Comparison of ENCODE assay signal across 8 cellular contexts in genomic region chr17:42537156-42537805, GRCh38. TPM values are rescaled to one million over a fixed set of nuclear protein-coding genes. Genes with fewer than 3 reads are reported as not detected.
DNase-seq lines count a peak whose midpoint lies in the region; ATAC-seq, FAIRE-seq and TF ChIP-seq lines count a peak whose summit lies in the region.

No MANE protein-coding gene starts in this region.

- H3K27ac ChIP-seq in A549 (peak overlapping the region; percentile 93 to 97), KOPT-K1 (ENCODE audit: low read depth, low read length, poor library complexity, severe bottlenecking) (peak overlapping the region; percentile 57), muscle layer of colon (ENCODE audit: low read depth, low read length) (peak overlapping the region; percentile 92)

- no peak for TF ChIP-seq CTCF in A549 (IDR thresholded peaks at IDR 0.05)

- WGBS in A549 (ENCODE audit: missing lambda C conversion rate): 86% methylated on average over 30 of the region's 31 CpGs

- CTCF ChIA-PET in A549 (lab: Yijun Ruan, JAX): interaction anchor here (1.1 to 6.8 kb wide), 7 partner anchors 10 to 226 kb away, joined by 3 to 42 read pairs (median 4); no protein-coding TSS in a partner anchor

- POLR2A ChIA-PET in A549 (lab: Yijun Ruan, JAX): interaction anchor here (0.7 to 2.1 kb wide), 3 partner anchors 11 to 283 kb away, joined by 3 to 22 read pairs (median 7); no protein-coding TSS in a partner anchor

- no peak for DNase-seq in A549 (ENCODE audit: low read depth in 1 of 2, low spot score in 1 of 2)
- no peak for DNase-seq in putamen (ENCODE audit: low spot score)
- DNase-seq in NCI-H526 treated with DMSO at 0.1 percent for 48 hours (lab: John Stamatoyannopoulos, UW): no peak
- no peak for DNase-seq in DMS 273 (lab: John Stamatoyannopoulos, UW; ENCODE audit: unreplicated experiment)

- peaks cover 50% of the 10 kb centered on the region for H3K4me1 Mint-ChIP-seq in dendritic cell treated with granulocyte-macrophage colony-stimulating factor and Interleukin-4, amounts not matched to agents 40 ng/mL and 50 ng/mL, for 4 days (ENCODE audit: low read depth)

- intact Hi-C loops in dendritic cell treated with granulocyte-macrophage colony-stimulating factor and Interleukin-4, amounts not matched to agents 40 ng/mL and 50 ng/mL, for 4 days (cut with micrococcal nuclease): no loop called here

- peak overlapping the region; percentile 93 for H3K27ac Mint-ChIP-seq in dendritic cell treated with granulocyte-macrophage colony-stimulating factor and Interleukin-4, amounts not matched to agents 40 ng/mL and 50 ng/mL, for 4 days

- no peaks in the 10 kb centered on the region for H3K27me3 ChIP-seq in muscle layer of colon (ENCODE audit: control insufficient read depth in 1 of 2, insufficient read depth in 2 of 2, low read length in 2 of 2)

- no peak for TF ChIP-seq EP300 in A549 (IDR thresholded peaks at IDR 0.05)

- H3K9ac ChIP-seq in muscle layer of colon (ENCODE audit: low read length): peak overlapping the region; percentile 54

- H3K9me3 ChIP-seq in A549 (no peaks in the 10 kb centered on the region), KOPT-K1 (ENCODE audit: insufficient read depth, low read length, poor library complexity, severe bottlenecking) (no peaks in the 10 kb centered on the region), muscle layer of colon (ENCODE audit: low read length) (no peaks in the 10 kb centered on the region)

- peaks cover 68% of the 10 kb centered on the region for H3K36me3 Mint-ChIP-seq in dendritic cell treated with granulocyte-macrophage colony-stimulating factor and Interleukin-4, amounts not matched to agents 40 ng/mL and 50 ng/mL, for 4 days (ENCODE audit: low read depth)

- ATAC-seq in A549 (peak; percentile 1 to 14; a peak in 3 of 6 replicates), HG03039 (IDR thresholded peaks at IDR 0.05; ENCODE audit: unreplicated experiment) (no peak)

- no peak for FAIRE-seq in A549 (lab: Jason Lieb, UNC)

- H3K4me3 ChIP-seq in A549 (peak overlapping the region; percentile 82), muscle layer of colon (ENCODE audit: low read depth in 1 of 2, low read length in 2 of 2) (peak overlapping the region; percentile 52 to 75)

- H3K27me3 Mint-ChIP-seq in dendritic cell treated with granulocyte-macrophage colony-stimulating factor and Interleukin-4, amounts not matched to agents 40 ng/mL and 50 ng/mL, for 4 days: no peaks in the 10 kb centered on the region

- peak overlapping the region; percentile 93 for H3K4me3 Mint-ChIP-seq in dendritic cell treated with granulocyte-macrophage colony-stimulating factor and Interleukin-4, amounts not matched to agents 40 ng/mL and 50 ng/mL, for 4 days

- H3K36me3 ChIP-seq in KOPT-K1 (ENCODE audit: insufficient read depth, low read length) (0 out of 2 replicates have a peak, but pooled peaks cover under 1% of the 10 kb centered on the region), muscle layer of colon (ENCODE audit: insufficient read depth, low read length) (peaks cover 26% of the 10 kb centered on the region)

- TF ChIP-seq POLR2A in A549 (IDR thresholded peaks at IDR 0.05; ENCODE audit: low read length): 0 out of 2 replicates have a peak, but pooled peaks have one; percentile 16

- no peak for TF ChIP-seq RAD21 in A549 (conservative IDR thresholded peaks at IDR 0.05 in 1 of 2, IDR thresholded peaks at IDR 0.05 in 1 of 2)

- H3K4me1 ChIP-seq in A549 (peaks cover 30% of the 10 kb centered on the region), muscle layer of colon (ENCODE audit: insufficient read depth, low read length) (peaks cover 17% of the 10 kb centered on the region)

- peak overlapping the region; percentile 74 for H3K4me2 ChIP-seq in A549

- H3K9me3 Mint-ChIP-seq in dendritic cell treated with granulocyte-macrophage colony-stimulating factor and Interleukin-4, amounts not matched to agents 40 ng/mL and 50 ng/mL, for 4 days: no peaks in the 10 kb centered on the region

TF ChIP-seq in A549, 52 proteins besides CTCF, POLR2A, EP300 and RAD21:
- TF ChIP-seq MAZ (IDR thresholded peaks at IDR 0.05; ENCODE audit: borderline replicate concordance, low read depth, low read length): no peak
- TF ChIP-seq CHD4 (IDR thresholded peaks at IDR 0.05; ENCODE audit: borderline replicate concordance): no peak
- TF ChIP-seq JUN (IDR thresholded peaks at IDR 0.05): no peak
- TF ChIP-seq CBX2 (IDR thresholded peaks at IDR 0.05; ENCODE audit: borderline replicate concordance, low read depth): no peak
- TF ChIP-seq NPAS2 (CRISPR knock-in tag; IDR thresholded peaks at IDR 0.05; ENCODE audit: borderline replicate concordance): no peak
- TF ChIP-seq SREBF2 (IDR thresholded peaks at IDR 0.05): no peak
- TF ChIP-seq MYC (IDR thresholded peaks at IDR 0.05; ENCODE audit: borderline replicate concordance, low read length): no peak
- TF ChIP-seq KDM5A (IDR thresholded peaks at IDR 0.05): no peak
- no peak for TF ChIP-seq SMC3 (IDR thresholded peaks at IDR 0.05)
- TF ChIP-seq HEYL (CRISPR knock-in tag; IDR thresholded peaks at IDR 0.05): no peak

RNA-seq across cellular contexts. Expression of gene NAGLU, which starts 1.2 kb away (rescaled TPM):
- polyA plus RNA-seq in A549 (2011; rRNA removed): 17.8 and 18.0 TPM in 2 replicates
- polyA plus RNA-seq in A549 (2012; cell fraction: cytosol; rRNA removed): 33.3 and 49.9 TPM in 2 replicates
- polyA plus RNA-seq in A549 (2012; cell fraction: nucleus; rRNA removed): 125 and 164 TPM in 2 replicates
- polyA plus RNA-seq in A549 (2017; fragmentation: RNase III; extraction: RNeasy Plus Mini Kit Qiagen cat#74134 plus additional on column Dnase treatment): 28.2 to 34.5 TPM (median 34.0 TPM) in 3 replicates
- polyA minus RNA-seq in A549 (2011; rRNA and poly(A)+ RNA removed): 22.4 and 34.9 TPM in 2 replicates

RNA-seq across cellular contexts. Expression of gene HSD17B1, which starts 15.4 kb away (rescaled TPM):
- polyA plus RNA-seq in A549 (2011; rRNA removed) (0.40 and 0.49 TPM in 2 replicates), A549 (2017; fragmentation: RNase III; extraction: RNeasy Plus Mini Kit Qiagen cat#74134 plus additional on column Dnase treatment) (1.2 to 1.9 TPM (median 1.5 TPM) in 3 replicates)
- 1.3 and 1.4 TPM in 2 replicates for polyA plus RNA-seq in A549 (2012; cell fraction: cytosol; rRNA removed)
- 3.4 and 4.8 TPM in 2 replicates for polyA plus RNA-seq in A549 (2012; cell fraction: nucleus; rRNA removed)
- 0.24 and 0.29 TPM in 2 replicates for polyA minus RNA-seq in A549 (2011; rRNA and poly(A)+ RNA removed)

RNA-seq across cellular contexts. Expression of gene COASY, which starts 24.7 kb away (rescaled TPM):
- 65.4 and 77.5 TPM in 2 replicates for polyA plus RNA-seq in A549 (2011; rRNA removed)
- polyA plus RNA-seq in A549 (2012; cell fraction: cytosol; rRNA removed): 116 and 139 TPM in 2 replicates
- polyA plus RNA-seq in A549 (2012; cell fraction: nucleus; rRNA removed): 273 and 349 TPM in 2 replicates
- 103 to 113 TPM (median 112 TPM) in 3 replicates for polyA plus RNA-seq in A549 (2017; fragmentation: RNase III; extraction: RNeasy Plus Mini Kit Qiagen cat#74134 plus additional on column Dnase treatment)
- polyA minus RNA-seq in A549 (2011; rRNA and poly(A)+ RNA removed): 86.3 and 94.3 TPM in 2 replicates

RNA-seq across cellular contexts. Expression of gene MLX, which starts 29.6 kb away (rescaled TPM):
- polyA plus RNA-seq in A549 (2011; rRNA removed) (48.0 and 48.6 TPM in 2 replicates), A549 (2017; fragmentation: RNase III; extraction: RNeasy Plus Mini Kit Qiagen cat#74134 plus additional on column Dnase treatment) (46.3 to 48.1 TPM (median 47.0 TPM) in 3 replicates)
- polyA plus RNA-seq in A549 (2012; cell fraction: cytosol; rRNA removed): 34.8 and 40.4 TPM in 2 replicates
- 39.8 and 41.7 TPM in 2 replicates for polyA plus RNA-seq in A549 (2012; cell fraction: nucleus; rRNA removed)
- polyA minus RNA-seq in A549 (2011; rRNA and poly(A)+ RNA removed): 49.3 and 59.8 TPM in 2 replicates

RNA-seq across cellular contexts. Expression of gene PSMC3IP, which starts 40.2 kb away (rescaled TPM):
- polyA plus RNA-seq in A549 (2011; rRNA removed): 17.8 and 26.1 TPM in 2 replicates
- 26.0 and 33.5 TPM in 2 replicates for polyA plus RNA-seq in A549 (2012; cell fraction: cytosol; rRNA removed)
- polyA plus RNA-seq in A549 (2012; cell fraction: nucleus; rRNA removed): 25.9 and 35.2 TPM in 2 replicates
- polyA plus RNA-seq in A549 (2017; fragmentation: RNase III; extraction: RNeasy Plus Mini Kit Qiagen cat#74134 plus additional on column Dnase treatment): 37.3 to 40.7 TPM (median 37.9 TPM) in 3 replicates
- 8.3 and 9.2 TPM in 2 replicates for polyA minus RNA-seq in A549 (2011; rRNA and poly(A)+ RNA removed)
